2 cellular contexts compared by ENCODE assay signal in the genomic region with DNA sequence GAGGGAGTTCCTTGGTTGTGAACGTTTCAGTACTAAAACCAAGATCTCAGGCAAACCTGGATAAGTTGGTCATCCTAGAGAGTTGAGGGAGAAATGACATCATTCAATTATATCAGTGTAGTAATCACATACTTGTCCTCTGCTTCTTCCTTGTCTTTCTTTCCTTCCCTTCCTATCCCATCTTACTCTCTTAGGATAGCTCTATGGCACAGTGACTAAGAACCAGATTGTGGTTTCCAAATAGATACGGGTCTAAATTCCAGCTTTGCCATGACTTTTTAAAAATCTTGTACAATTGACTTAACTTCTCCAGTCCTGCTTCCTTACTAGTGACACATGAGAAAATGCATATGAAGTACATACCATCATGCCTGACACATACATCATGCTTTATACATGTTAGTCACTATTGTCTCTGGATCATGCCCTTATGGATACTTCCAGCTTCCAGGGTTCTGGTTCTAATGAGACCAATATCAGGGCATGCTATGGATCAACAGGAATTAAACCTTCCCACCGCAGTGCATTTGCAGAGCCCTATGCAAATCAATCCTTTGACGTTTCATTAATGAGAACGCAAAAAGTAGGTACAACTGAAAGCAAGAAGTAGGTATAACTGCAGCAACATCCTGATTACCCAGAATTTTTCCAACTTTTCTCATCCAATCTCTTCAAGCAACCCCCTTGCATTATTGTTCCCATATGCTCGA.
TF ChIP-seq lines count a peak whose summit lies in the region.

No MANE protein-coding gene starts in this region.

TF ChIP-seq in HEK293, 187 proteins besides CTCF, POLR2A, EP300 and RAD21 (continued from another document):
- TF ChIP-seq, protein P1, sequence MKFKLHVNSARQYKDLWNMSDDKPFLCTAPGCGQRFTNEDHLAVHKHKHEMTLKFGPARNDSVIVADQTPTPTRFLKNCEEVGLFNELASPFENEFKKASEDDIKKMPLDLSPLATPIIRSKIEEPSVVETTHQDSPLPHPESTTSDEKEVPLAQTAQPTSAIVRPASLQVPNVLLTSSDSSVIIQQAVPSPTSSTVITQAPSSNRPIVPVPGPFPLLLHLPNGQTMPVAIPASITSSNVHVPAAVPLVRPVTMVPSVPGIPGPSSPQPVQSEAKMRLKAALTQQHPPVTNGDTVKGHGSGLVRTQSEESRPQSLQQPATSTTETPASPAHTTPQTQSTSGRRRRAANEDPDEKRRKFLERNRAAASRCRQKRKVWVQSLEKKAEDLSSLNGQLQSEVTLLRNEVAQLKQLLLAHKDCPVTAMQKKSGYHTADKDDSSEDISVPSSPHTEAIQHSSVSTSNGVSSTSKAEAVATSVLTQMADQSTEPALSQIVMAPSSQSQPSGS (tag by site-specific recombination; IDR thresholded peaks at IDR 0.05; ENCODE audit: low read depth): peak; percentile 78
- no peak for TF ChIP-seq ZNF223 (tag by site-specific recombination; IDR thresholded peaks at IDR 0.05)
- TF ChIP-seq SP7 (tag by site-specific recombination; IDR thresholded peaks at IDR 0.05): no peak

TF ChIP-seq in K562, 482 proteins besides CTCF, POLR2A, EP300 and RAD21 (continued from another document):
- TF ChIP-seq, protein P2, sequence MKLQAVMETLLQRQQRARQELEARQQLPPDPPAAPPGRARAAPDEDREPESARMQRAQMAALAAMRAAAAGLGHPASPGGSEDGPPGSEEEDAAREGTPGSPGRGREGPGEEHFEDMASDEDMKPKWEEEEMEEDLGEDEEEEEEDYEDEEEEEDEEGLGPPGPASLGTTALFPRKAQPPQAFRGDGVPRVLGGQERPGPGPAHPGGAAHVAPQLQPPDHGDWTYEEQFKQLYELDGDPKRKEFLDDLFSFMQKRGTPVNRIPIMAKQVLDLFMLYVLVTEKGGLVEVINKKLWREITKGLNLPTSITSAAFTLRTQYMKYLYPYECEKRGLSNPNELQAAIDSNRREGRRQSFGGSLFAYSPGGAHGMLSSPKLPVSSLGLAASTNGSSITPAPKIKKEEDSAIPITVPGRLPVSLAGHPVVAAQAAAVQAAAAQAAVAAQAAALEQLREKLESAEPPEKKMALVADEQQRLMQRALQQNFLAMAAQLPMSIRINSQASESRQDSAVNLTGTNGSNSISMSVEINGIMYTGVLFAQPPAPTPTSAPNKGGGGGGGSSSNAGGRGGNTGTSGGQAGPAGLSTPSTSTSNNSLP (IDR thresholded peaks at IDR 0.05; ENCODE audit: borderline replicate concordance, low read depth, low read length): no peak
- TF ChIP-seq ZNF239 (CRISPR knock-in tag; IDR thresholded peaks at IDR 0.05): no peak
- no peak for TF ChIP-seq MCM3 (IDR thresholded peaks at IDR 0.05)
- TF ChIP-seq, protein P3, sequence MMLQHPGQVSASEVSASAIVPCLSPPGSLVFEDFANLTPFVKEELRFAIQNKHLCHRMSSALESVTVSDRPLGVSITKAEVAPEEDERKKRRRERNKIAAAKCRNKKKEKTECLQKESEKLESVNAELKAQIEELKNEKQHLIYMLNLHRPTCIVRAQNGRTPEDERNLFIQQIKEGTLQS (IDR thresholded peaks at IDR 0.05): peak; percentile 62
- TF ChIP-seq, protein P3 (CRISPR knock-in tag; conservative IDR thresholded peaks at IDR 0.05): no peak
- TF ChIP-seq ZNF347 (CRISPR knock-in tag; IDR thresholded peaks at IDR 0.05; ENCODE audit: low read depth): no peak
- 0 out of 2 replicates have a peak, but pooled peaks have one; percentile 20 for TF ChIP-seq ATF7 (IDR thresholded peaks at IDR 0.05)
- TF ChIP-seq SIN3A (IDR thresholded peaks at IDR 0.05; ENCODE audit: borderline replicate concordance in 2 of 2, control insufficient read depth in 1 of 2, low read depth in 2 of 2, low read length in 2 of 2): no peak
